Comparison of ENCODE assay signal across 8 cellular contexts in the genomic region with DNA sequence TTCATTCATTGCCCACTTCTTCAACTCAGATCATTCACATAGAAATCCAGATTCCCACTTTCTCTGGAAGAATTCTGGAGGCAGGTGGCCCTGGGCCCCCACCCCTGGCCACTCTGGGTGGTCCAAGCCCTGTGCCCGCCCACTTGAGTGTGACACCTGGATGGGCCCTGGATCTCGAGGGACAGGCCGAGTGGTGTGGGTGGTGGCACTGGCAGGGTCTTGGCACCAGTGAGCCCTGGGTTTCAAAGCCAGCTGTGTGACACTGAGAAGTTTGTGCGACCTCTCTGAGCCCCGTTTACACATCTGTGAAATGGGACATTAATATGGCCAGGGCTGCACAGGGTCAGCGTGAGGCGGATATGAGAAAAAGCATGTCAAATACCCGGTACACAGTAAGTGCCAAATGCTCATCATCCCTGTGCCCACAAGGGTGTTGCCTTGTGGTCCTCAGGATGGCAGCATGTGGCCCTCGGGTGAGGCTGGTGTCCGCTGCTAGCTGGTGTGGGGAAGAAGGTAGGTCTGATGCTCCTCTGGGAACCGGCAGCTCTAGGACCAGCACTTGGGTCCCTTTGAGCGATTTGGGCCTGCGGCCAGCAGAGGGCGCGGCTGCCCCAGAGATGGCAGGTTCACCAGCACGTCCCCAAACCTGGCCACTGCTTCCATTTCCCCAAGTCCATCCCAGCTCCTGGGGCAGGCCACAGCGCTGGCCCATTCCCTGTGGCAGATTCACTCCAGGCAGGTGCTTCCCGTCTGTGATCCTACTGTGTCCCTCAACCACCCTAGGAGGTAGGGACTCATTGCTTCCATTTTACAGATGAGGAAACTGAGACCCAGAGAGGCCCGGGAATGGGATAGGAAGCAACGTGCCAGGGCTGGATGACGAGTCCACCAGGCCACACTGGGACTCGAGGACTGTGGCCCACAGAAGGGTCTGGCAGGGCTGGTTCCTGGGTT. TPM values are rescaled to one million over a fixed set of nuclear protein-coding genes. Genes with fewer than 3 reads are reported as not detected.
DNase-seq lines count a peak whose midpoint lies in the region; ATAC-seq and TF ChIP-seq lines count a peak whose summit lies in the region.

No MANE protein-coding gene starts in this region.

- no peaks in the 10 kb centered on the region for H4K20me1 ChIP-seq in GM23248 (ENCODE audit: insufficient read depth)

- H3K36me3 Mint-ChIP-seq in CD14-positive monocyte, result peaks cover 30 to 39% of the 10 kb centered on the region in 2 donors
- H3K36me3 Mint-ChIP-seq in activated CD4-positive, alpha-beta T cell treated with anti-CD3 and anti-CD28 coated beads for 36 hours (ENCODE audit: low read depth), result no peaks in the 10 kb centered on the region

- H3K4me3 ChIP-seq in GM23248, result no peak overlapping the region

- WGBS in GM23248 (ENCODE audit: low coverage in 1 of 2, low lambda C conversion rate in 2 of 2, missing lambda C conversion rate in 2 of 2), 2 experiments, result 43 to 49% methylated on average over 22 of the region's 22 CpGs

- no peaks in the 10 kb centered on the region for H3K9me2 ChIP-seq in GM23248 (ENCODE audit: insufficient read depth)

- intact Hi-C loops in CD14-positive monocyte (cut with micrococcal nuclease), result loop anchor here in 1 of 2 donors (2.0 kb wide), 1 partner anchor 108 kb away; no protein-coding TSS in a partner anchor
- intact Hi-C loops in activated CD4-positive, alpha-beta T cell treated with anti-CD3 and anti-CD28 coated beads for 36 hours (cut with DNase I, micrococcal nuclease), result loop anchor here (1.0 to 10.0 kb wide), 7 partner anchors 106 to 548 kb away; a partner anchor contains a TSS

- no peak overlapping the region for H3K9ac ChIP-seq in GM23248

- H3K27me3 Mint-ChIP-seq in CD14-positive monocyte (ENCODE audit: low read depth in 3 of 3), result peaks cover 9 to 23% (median 10%) of the 10 kb centered on the region in 3 donors
- peaks cover 16% of the 10 kb centered on the region for H3K27me3 Mint-ChIP-seq in activated CD4-positive, alpha-beta T cell treated with anti-CD3 and anti-CD28 coated beads for 36 hours

- peaks cover 4% of the 10 kb centered on the region; the same call in 1 of the 2 replicates for H3K36me3 ChIP-seq in GM23248 (ENCODE audit: low read depth)

- in situ Hi-C loops in GM23248 (cut with MboI), result no loop called here

- POLR2A ChIA-PET in activated CD4-positive, alpha-beta T cell treated with anti-CD3 and anti-CD28 coated beads for 36 hours (lab: Charles Lee), result no interaction called here

- H3K27ac ChIP-seq in GM23248, result no peak overlapping the region

- H3K9me3 Mint-ChIP-seq in CD14-positive monocyte, result peaks cover 0 to 2% (median 0%) of the 10 kb centered on the region in 7 donors
- no peaks in the 10 kb centered on the region for H3K9me3 Mint-ChIP-seq in activated CD4-positive, alpha-beta T cell treated with anti-CD3 and anti-CD28 coated beads for 36 hours (ENCODE audit: low read depth)

- peak overlapping the region in 1 of 7 donors; percentile 28 for H3K27ac Mint-ChIP-seq in CD14-positive monocyte
- no peak overlapping the region for H3K27ac Mint-ChIP-seq in activated CD4-positive, alpha-beta T cell treated with anti-CD3 and anti-CD28 coated beads for 36 hours

- peaks cover 24% of the 10 kb centered on the region for H3K4me1 Mint-ChIP-seq in CD14-positive monocyte
- H3K4me1 Mint-ChIP-seq in activated CD4-positive, alpha-beta T cell treated with anti-CD3 and anti-CD28 coated beads for 36 hours, result peaks cover 19% of the 10 kb centered on the region

- peak; percentile 48 for ATAC-seq in activated CD4-positive, alpha-beta T cell treated with anti-CD3 and anti-CD28 coated beads for 36 hours
- ATAC-seq in left lobe of liver (peak; percentile 18), GM21381 (IDR thresholded peaks at IDR 0.05; ENCODE audit: unreplicated experiment) (no peak)

- no peaks in the 10 kb centered on the region for H3K9me3 ChIP-seq in GM23248 (ENCODE audit: low read depth)

- H3K4me3 Mint-ChIP-seq in CD14-positive monocyte, result no peak overlapping the region
- no peak overlapping the region for H3K4me3 Mint-ChIP-seq in activated CD4-positive, alpha-beta T cell treated with anti-CD3 and anti-CD28 coated beads for 36 hours

- H2AFZ ChIP-seq in GM23248, result no peak overlapping the region

- H3K27me3 ChIP-seq in GM23248 (replicated peaks; ENCODE audit: insufficient read depth), result no peaks in the 10 kb centered on the region

- H3K79me2 ChIP-seq in GM23248 (ENCODE audit: insufficient read depth), result no peaks in the 10 kb centered on the region

- no peak overlapping the region for H3K4me2 ChIP-seq in GM23248 (ENCODE audit: unreplicated experiment)

- CTCF ChIA-PET in activated CD4-positive, alpha-beta T cell treated with anti-CD3 and anti-CD28 coated beads for 36 hours (lab: Charles Lee), result interaction anchor here (0.6 to 3.0 kb wide), 20 partner anchors 18 to 548 kb away, joined by 3 to 30 read pairs (median 4); a partner anchor contains a TSS

- peak; percentile 90 for TF ChIP-seq CTCF in CD14-positive monocyte (IDR thresholded peaks at IDR 0.05)

- H3F3A ChIP-seq in GM23248 (ENCODE audit: insufficient read depth), result peaks cover 9% of the 10 kb centered on the region

- peaks cover 18% of the 10 kb centered on the region for H3K4me1 ChIP-seq in GM23248 (ENCODE audit: insufficient read depth)

- peak; percentile 75 for DNase-seq in CD14-positive monocyte (ENCODE audit: low spot score)
- peak; percentile 75 for DNase-seq in GM23248
- peak; percentile 63 for DNase-seq in NCI-H345 (lab: John Stamatoyannopoulos, UW)
- peak; percentile 89 for DNase-seq in activated CD4-positive, alpha-beta T cell treated with anti-CD3 and anti-CD28 coated beads for 36 hours
- DNase-seq in cerebellar cortex (ENCODE audit: low spot score), result peak; percentile 85
- DNase-seq in left lobe of liver (ENCODE audit: low spot score), result peak; percentile 80
- DNase-seq in stimulated activated CD4-positive, alpha-beta T cell treated with anti-CD3 and anti-CD28 coated beads, Interleukin-4, amount 100 ng/mL, for 1 hour, result peak; percentile 79

RNA-seq across cellular contexts. Expression of a gene that starts 3.6 kb away (rescaled TPM):
- polyA plus RNA-seq in CD14-positive monocyte (1 to 10 TPM; 1.8 to 4.0 TPM), GM23248 (2016; fragmentation: Nextera tagmentation; extraction: Ambion mirVana) (5.7 and 6.3 TPM in 2 replicates)
- total RNA-seq in GM23248 (2014; rRNA removed; shearing (Covaris generic)), result 0.63 and 1.1 TPM in 2 replicates
- total RNA-seq in activated CD4-positive, alpha-beta T cell treated with anti-CD3 and anti-CD28 coated beads for 36 hours, result 1 to 10 TPM in 1 of 2 experiments, under 1 TPM in 1; 0.75 to 1.0 TPM
- 89.4 TPM for total RNA-seq in left lobe of liver

RNA-seq across cellular contexts. Expression of a gene that starts 11.4 kb away (rescaled TPM):
- polyA plus RNA-seq in CD14-positive monocyte (1 to 10 TPM in 1 of 2 donors, under 1 TPM in 1; 0.33 to 1.4 TPM), GM23248 (2016; fragmentation: Nextera tagmentation; extraction: Ambion mirVana) (0.62 and 1.2 TPM in 2 replicates)
- not detected in 2 replicates for total RNA-seq in GM23248 (2014; rRNA removed; shearing (Covaris generic))
- not detected for total RNA-seq in activated CD4-positive, alpha-beta T cell treated with anti-CD3 and anti-CD28 coated beads for 36 hours
- total RNA-seq in left lobe of liver, result 12.9 TPM

RNA-seq across cellular contexts. Expression of a gene that starts 57.7 kb away (rescaled TPM):
- polyA plus RNA-seq in CD14-positive monocyte (1 to 10 TPM; 1.2 to 1.3 TPM), GM23248 (2016; fragmentation: Nextera tagmentation; extraction: Ambion mirVana) (1.8 and 2.2 TPM in 2 replicates)
- 1.4 and 2.8 TPM in 2 replicates for total RNA-seq in GM23248 (2014; rRNA removed; shearing (Covaris generic))
- 1 to 10 TPM; 3.3 to 3.8 TPM for total RNA-seq in activated CD4-positive, alpha-beta T cell treated with anti-CD3 and anti-CD28 coated beads for 36 hours
- 17.1 TPM for total RNA-seq in left lobe of liver

Comparison
In these comparisons a context has a peak if more than half of its experiments do, and no peak if none do; other contexts are left out.
1. RNA of a gene that starts 3.6 kb away (total RNA-seq): 89.4 TPM in left lobe of liver (single experiment); 0.63 to 1.1 TPM in GM23248 and 0.75 to 1.0 TPM in activated CD4-positive, alpha-beta T cell treated with anti-CD3 and anti-CD28 coated beads for 36 hours; every median in the first group is over 10 times any median in the second.
2. RNA of a gene that starts 11.4 kb away (total RNA-seq): 12.9 TPM in left lobe of liver (single experiment); not detected in GM23248 and not detected in activated CD4-positive, alpha-beta T cell treated with anti-CD3 and anti-CD28 coated beads for 36 hours; every median in the first group is over 10 times any median in the second.
3. Peak in every context shown above with its lines, with median percentiles within 50 percentile points of each other: DNase-seq.